15 cellular contexts compared by ENCODE assay signal in genomic region chr3:128632301-128632700, GRCh38.
"Had no signal": no experiment of that assay in that cellular context is flagged by ENCODE, and none has a peak within 500 bp of the region (broad histone marks: within the 10 kb centered on the region; RNA-seq: fewer than 3 reads in every experiment).

No MANE protein-coding gene starts in this region.

- H3K9me3 ChIP-seq: gastroesophageal sphincter, heart right ventricle, sigmoid colon had no signal

- H3K4me3 Mint-ChIP-seq: activated CD4-positive, alpha-beta T cell treated with anti-CD3 and anti-CD28 coated beads for 36 hours; activated naive CD4-positive, alpha-beta T cell treated with anti-CD3 and anti-CD28 coated beads, Interleukin-2, amount 10 ng/mL, durations not matched to agents 7 days and 5 days; immature natural killer cell; naive thymus-derived CD8-positive, alpha-beta T cell; stimulated activated naive B cell treated with anti-CD40 and anti-IgM and Interleukin-4, amounts not matched to agents 10 μg/mL and 1 μg/mL and 100 μg/mL, for 72 hours; WTC11 had no signal

- H3K27me3 Mint-ChIP-seq: activated CD4-positive, alpha-beta T cell treated with anti-CD3 and anti-CD28 coated beads for 36 hours; activated naive CD4-positive, alpha-beta T cell treated with anti-CD3 and anti-CD28 coated beads, Interleukin-2, amount 10 ng/mL, durations not matched to agents 7 days and 5 days; naive thymus-derived CD8-positive, alpha-beta T cell; stimulated activated naive B cell treated with anti-CD40 and anti-IgM and Interleukin-4, amounts not matched to agents 10 μg/mL and 1 μg/mL and 100 μg/mL, for 72 hours had no signal

- H3K4me1 Mint-ChIP-seq: WTC11 had no signal

- ATAC-seq: activated CD4-positive, alpha-beta T cell treated with anti-CD3 and anti-CD28 coated beads for 36 hours; gastroesophageal sphincter; naive thymus-derived CD8-positive, alpha-beta T cell; stimulated activated naive B cell treated with anti-CD40 and anti-IgM and Interleukin-4, amounts not matched to agents 10 μg/mL and 1 μg/mL and 100 μg/mL, for 72 hours; WTC11 had no signal

- H3K9me3 Mint-ChIP-seq: activated naive CD4-positive, alpha-beta T cell treated with anti-CD3 and anti-CD28 coated beads, Interleukin-2, amount 10 ng/mL, durations not matched to agents 7 days and 5 days; immature natural killer cell; naive thymus-derived CD8-positive, alpha-beta T cell; stimulated activated naive B cell treated with anti-CD40 and anti-IgM and Interleukin-4, amounts not matched to agents 10 μg/mL and 1 μg/mL and 100 μg/mL, for 72 hours; WTC11 had no signal

- H3K27ac ChIP-seq: parathyroid adenoma had no signal

- H3K27me3 ChIP-seq: gastroesophageal sphincter, heart right ventricle, sigmoid colon had no signal

- H3K4me3 ChIP-seq: gastroesophageal sphincter, heart right ventricle, sigmoid colon had no signal

- H3K27ac Mint-ChIP-seq: activated naive CD4-positive, alpha-beta T cell treated with anti-CD3 and anti-CD28 coated beads, Interleukin-2, amount 10 ng/mL, durations not matched to agents 7 days and 5 days; stimulated activated naive B cell treated with anti-CD40 and anti-IgM and Interleukin-4, amounts not matched to agents 10 μg/mL and 1 μg/mL and 100 μg/mL, for 72 hours; WTC11 had no signal

- H3K4me1 ChIP-seq: parathyroid adenoma had no signal

- DNase-seq: activated CD4-positive, alpha-beta T cell treated with anti-CD3 and anti-CD28 coated beads for 36 hours; activated CD4-positive, alpha-beta T cell treated with anti-CD3 and anti-CD28 coated beads, Interleukin-2, amount 50 U/mL, for 48 hours; activated naive CD4-positive, alpha-beta T cell treated with anti-CD3 and anti-CD28 coated beads, Interleukin-2, amount 10 ng/mL, durations not matched to agents 7 days and 5 days; amygdala; erythroblast; heart right ventricle; immature natural killer cell; kidney glomerular epithelial cell; mesendoderm; naive thymus-derived CD8-positive, alpha-beta T cell; stimulated activated naive B cell treated with anti-CD40 and anti-IgM and Interleukin-4, amounts not matched to agents 10 μg/mL and 1 μg/mL and 100 μg/mL, for 72 hours had no signal
